ENCODE assay signal across 13 cellular contexts in genomic region chr1:62337785-62338631, GRCh38. TPM values are rescaled to one million over a fixed set of nuclear protein-coding genes. Genes with fewer than 3 reads are reported as not detected.
A peak's percentile ranks its signal among the peaks of the same experiment; 100 is the strongest.
DNase-seq lines count a peak whose midpoint lies in the region; ATAC-seq and TF ChIP-seq lines count a peak whose summit lies in the region.
"Had no signal": no experiment of that assay in that cellular context is flagged by ENCODE, and none has a peak within 500 bp of the region (broad histone marks: within the 10 kb centered on the region; RNA-seq: fewer than 3 reads in every experiment).

No MANE protein-coding gene starts in this region.

- no peaks in the 10 kb centered on the region for H3K79me2 ChIP-seq in ACC112 (ENCODE audit: control insufficient read depth, insufficient read depth, low read length, unreplicated experiment)

- peak; percentile 31 for DNase-seq in RPMI7951 (ENCODE audit: low read depth)
- peak; percentile 8 for DNase-seq in fibroblast of the aortic adventitia (ENCODE audit: low read depth)
- DNase-seq in NCI-H2029 treated with DMSO at 0.1 percent for 48 hours (lab: John Stamatoyannopoulos, UW) = no peak
- DNase-seq in NCI-H146 treated with DMSO at 0.1 percent for 48 hours (lab: John Stamatoyannopoulos, UW; ENCODE audit: unreplicated experiment) = no peak
- DNase-seq: activated CD8-positive, alpha-beta memory T cell treated with anti-CD3 and anti-CD28 coated beads, Interleukin-2, amount 50 U/mL, for 48 hours; OCI-M1; ovary had no signal

- peaks cover 5% of the 10 kb centered on the region for H3K9me3 Mint-ChIP-seq in nephron

- H3K27me3 Mint-ChIP-seq in nephron (ENCODE audit: low read depth) = peaks cover 6% of the 10 kb centered on the region

- H3K4me1 Mint-ChIP-seq in nephron = peaks cover 58% of the 10 kb centered on the region

- no peak for TF ChIP-seq CTCF in fibroblast of the aortic adventitia (IDR thresholded peaks at IDR 0.05; ENCODE audit: insufficient read depth, low read length)
- TF ChIP-seq CTCF in nephron (IDR thresholded peaks at IDR 0.05; ENCODE audit: unreplicated experiment in 3 of 3) = peak; percentile 25 to 38 (median 35)

- H3K4me3 Mint-ChIP-seq in nephron = peak overlapping the region; percentile 13 to 43 (median 14)

- ATAC-seq in GM21717 (IDR thresholded peaks at IDR 0.05; ENCODE audit: unreplicated experiment) (no peak), GM18517 (IDR thresholded peaks at IDR 0.05; ENCODE audit: unreplicated experiment) (no peak)

- no peaks in the 10 kb centered on the region for H3K36me3 Mint-ChIP-seq in nephron (ENCODE audit: low read depth)

- no peak overlapping the region for H3K4me3 ChIP-seq in ACC112 (ENCODE audit: low read depth, low read length)
- no peak overlapping the region for H3K4me3 ChIP-seq in fibroblast of the aortic adventitia (ENCODE audit: low read depth, low read length)
- H3K4me3 ChIP-seq: A549, ovary had no signal

- H3K27ac ChIP-seq in ACC112 (ENCODE audit: low read depth, low read length) = no peak overlapping the region
- H3K27ac ChIP-seq: A549, ovary had no signal

- H3K27me3 ChIP-seq in ACC112 (ENCODE audit: insufficient read depth, low read length) = no peaks in the 10 kb centered on the region
- H3K27me3 ChIP-seq: ovary had no signal

- H3K36me3 ChIP-seq in ACC112 (ENCODE audit: insufficient read depth, low read length) = no peaks in the 10 kb centered on the region
- H3K36me3 ChIP-seq: ovary had no signal

- H3K27ac Mint-ChIP-seq in nephron = peak overlapping the region; percentile 93 to 98 (median 98)

- peaks cover 4% of the 10 kb centered on the region for H3K4me1 ChIP-seq in ACC112 (ENCODE audit: control insufficient read depth, insufficient read depth, low read length, unreplicated experiment)
- H3K4me1 ChIP-seq: A549 had no signal

- peak overlapping the region; percentile 68 for H2AFZ ChIP-seq in ACC112 (ENCODE audit: low read length, unreplicated experiment)

RNA-seq across cellular contexts. Expression of gene KANK4, which starts 18.8 kb away (rescaled TPM):
- 0.36 TPM in 1 of 2 replicates, not detected in the other for total RNA-seq in RPMI7951 (2014; rRNA removed; shearing (Covaris generic))
- 0.09 and 0.16 TPM in 2 replicates for total RNA-seq in fibroblast of the aortic adventitia (ENCODE audit: low replicate concordance)
- total RNA-seq: endothelial cell of umbilical vein had no signal

Comparison
In these comparisons a context has a peak if more than half of its experiments do, and no peak if none do; other contexts are left out.
1. DNase-seq: peak in RPMI7951 (single experiment) and fibroblast of the aortic adventitia (single experiment); none in NCI-H2029 treated with DMSO at 0.1 percent for 48 hours (single experiment) and NCI-H146 treated with DMSO at 0.1 percent for 48 hours (single experiment).